3 cellular contexts compared by ENCODE assay signal in the genomic region with DNA sequence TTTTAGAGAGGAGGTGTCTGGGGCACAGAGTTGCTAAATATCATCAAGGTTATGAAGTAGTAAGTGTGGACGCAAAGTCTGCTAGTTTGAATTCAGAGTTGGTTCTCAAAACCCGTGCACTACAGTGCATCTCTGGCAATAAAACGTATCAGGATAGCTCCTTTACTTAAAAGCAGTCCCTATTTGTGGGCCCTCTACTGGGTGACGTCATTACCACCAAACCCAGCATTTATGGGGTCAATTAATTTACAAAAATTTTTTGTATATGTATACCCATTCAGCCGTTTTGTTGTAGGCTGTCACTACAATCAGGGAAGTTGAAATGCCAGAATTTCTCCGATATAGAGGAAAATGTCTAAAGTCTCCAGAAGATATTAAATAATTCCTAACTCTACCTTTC.
TF ChIP-seq lines count a peak whose summit lies in the region.

No MANE protein-coding gene starts in this region.

TF ChIP-seq in HepG2, 621 proteins besides CTCF, POLR2A, EP300 and RAD21:
- no peak for TF ChIP-seq KDM5B (CRISPR knock-in tag; IDR thresholded peaks at IDR 0.05; ENCODE audit: borderline replicate concordance)
- TF ChIP-seq PAX8 (CRISPR knock-in tag; IDR thresholded peaks at IDR 0.05; ENCODE audit: borderline replicate concordance) = no peak
- no peak for TF ChIP-seq NR1H2 (CRISPR knock-in tag; IDR thresholded peaks at IDR 0.05; ENCODE audit: borderline replicate concordance, low read depth)
- TF ChIP-seq, protein P1, sequence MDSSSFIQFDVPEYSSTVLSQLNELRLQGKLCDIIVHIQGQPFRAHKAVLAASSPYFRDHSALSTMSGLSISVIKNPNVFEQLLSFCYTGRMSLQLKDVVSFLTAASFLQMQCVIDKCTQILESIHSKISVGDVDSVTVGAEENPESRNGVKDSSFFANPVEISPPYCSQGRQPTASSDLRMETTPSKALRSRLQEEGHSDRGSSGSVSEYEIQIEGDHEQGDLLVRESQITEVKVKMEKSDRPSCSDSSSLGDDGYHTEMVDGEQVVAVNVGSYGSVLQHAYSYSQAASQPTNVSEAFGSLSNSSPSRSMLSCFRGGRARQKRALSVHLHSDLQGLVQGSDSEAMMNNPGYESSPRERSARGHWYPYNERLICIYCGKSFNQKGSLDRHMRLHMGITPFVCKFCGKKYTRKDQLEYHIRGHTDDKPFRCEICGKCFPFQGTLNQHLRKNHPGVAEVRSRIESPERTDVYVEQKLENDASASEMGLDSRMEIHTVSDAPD (CRISPR knock-in tag; IDR thresholded peaks at IDR 0.05) = no peak
- TF ChIP-seq, protein P2, sequence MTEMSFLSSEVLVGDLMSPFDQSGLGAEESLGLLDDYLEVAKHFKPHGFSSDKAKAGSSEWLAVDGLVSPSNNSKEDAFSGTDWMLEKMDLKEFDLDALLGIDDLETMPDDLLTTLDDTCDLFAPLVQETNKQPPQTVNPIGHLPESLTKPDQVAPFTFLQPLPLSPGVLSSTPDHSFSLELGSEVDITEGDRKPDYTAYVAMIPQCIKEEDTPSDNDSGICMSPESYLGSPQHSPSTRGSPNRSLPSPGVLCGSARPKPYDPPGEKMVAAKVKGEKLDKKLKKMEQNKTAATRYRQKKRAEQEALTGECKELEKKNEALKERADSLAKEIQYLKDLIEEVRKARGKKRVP (CRISPR knock-in tag; IDR thresholded peaks at IDR 0.05) = no peak
- TF ChIP-seq, protein P3, sequence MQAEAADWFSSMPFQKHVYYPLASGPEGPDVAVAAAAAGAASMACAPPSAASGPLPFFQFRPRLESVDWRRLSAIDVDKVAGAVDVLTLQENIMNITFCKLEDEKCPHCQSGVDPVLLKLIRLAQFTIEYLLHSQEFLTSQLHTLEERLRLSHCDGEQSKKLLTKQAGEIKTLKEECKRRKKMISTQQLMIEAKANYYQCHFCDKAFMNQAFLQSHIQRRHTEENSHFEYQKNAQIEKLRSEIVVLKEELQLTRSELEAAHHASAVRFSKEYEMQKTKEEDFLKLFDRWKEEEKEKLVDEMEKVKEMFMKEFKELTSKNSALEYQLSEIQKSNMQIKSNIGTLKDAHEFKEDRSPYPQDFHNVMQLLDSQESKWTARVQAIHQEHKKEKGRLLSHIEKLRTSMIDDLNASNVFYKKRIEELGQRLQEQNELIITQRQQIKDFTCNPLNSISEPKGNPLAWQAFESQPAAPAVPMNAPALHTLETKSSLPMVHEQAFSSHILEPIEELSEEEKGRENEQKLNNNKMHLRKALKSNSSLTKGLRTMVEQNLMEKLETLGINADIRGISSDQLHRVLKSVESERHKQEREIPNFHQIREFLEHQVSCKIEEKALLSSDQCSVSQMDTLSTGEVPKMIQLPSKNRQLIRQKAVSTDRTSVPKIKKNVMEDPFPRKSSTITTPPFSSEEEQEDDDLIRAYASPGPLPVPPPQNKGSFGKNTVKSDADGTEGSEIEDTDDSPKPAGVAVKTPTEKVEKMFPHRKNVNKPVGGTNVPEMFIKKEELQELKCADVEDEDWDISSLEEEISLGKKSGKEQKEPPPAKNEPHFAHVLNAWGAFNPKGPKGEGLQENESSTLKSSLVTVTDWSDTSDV (CRISPR knock-in tag; IDR thresholded peaks at IDR 0.05) = no peak
- TF ChIP-seq NFE2L1 (CRISPR knock-in tag; IDR thresholded peaks at IDR 0.05; ENCODE audit: borderline replicate concordance) = no peak
- no peak for TF ChIP-seq RARA (CRISPR knock-in tag; IDR thresholded peaks at IDR 0.05)
- TF ChIP-seq ATF7 (IDR thresholded peaks at IDR 0.05) = peak; percentile 96
- TF ChIP-seq ATF7 (CRISPR knock-in tag; IDR thresholded peaks at IDR 0.05) = no peak
- peak; percentile 88 for TF ChIP-seq CREB1 (IDR thresholded peaks at IDR 0.05)
- no peak for TF ChIP-seq CREB1 (CRISPR knock-in tag; IDR thresholded peaks at IDR 0.05)
- no peak for TF ChIP-seq SALL2 (CRISPR knock-in tag; IDR thresholded peaks at IDR 0.05)
- TF ChIP-seq ZNF350 (CRISPR knock-in tag; IDR thresholded peaks at IDR 0.05; ENCODE audit: borderline replicate concordance, low read depth) = no peak
- TF ChIP-seq ELF4 (CRISPR knock-in tag; IDR thresholded peaks at IDR 0.05; ENCODE audit: borderline replicate concordance) = no peak
- TF ChIP-seq SKI (IDR thresholded peaks at IDR 0.05; ENCODE audit: partially characterized antibody) = no peak
- no peak for TF ChIP-seq ATM (IDR thresholded peaks at IDR 0.05; ENCODE audit: borderline replicate concordance)
- TF ChIP-seq, protein P4, sequence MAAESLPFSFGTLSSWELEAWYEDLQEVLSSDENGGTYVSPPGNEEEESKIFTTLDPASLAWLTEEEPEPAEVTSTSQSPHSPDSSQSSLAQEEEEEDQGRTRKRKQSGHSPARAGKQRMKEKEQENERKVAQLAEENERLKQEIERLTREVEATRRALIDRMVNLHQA (CRISPR knock-in tag; IDR thresholded peaks at IDR 0.05) = no peak

TF ChIP-seq in IMR-90, 13 proteins besides CTCF, POLR2A, EP300 and RAD21:
- no peak for TF ChIP-seq CHD1 (IDR thresholded peaks at IDR 0.05; ENCODE audit: low read depth, low read length)
- TF ChIP-seq MAFK (IDR thresholded peaks at IDR 0.05; ENCODE audit: low read depth, low read length) = no peak
- TF ChIP-seq, protein P5, sequence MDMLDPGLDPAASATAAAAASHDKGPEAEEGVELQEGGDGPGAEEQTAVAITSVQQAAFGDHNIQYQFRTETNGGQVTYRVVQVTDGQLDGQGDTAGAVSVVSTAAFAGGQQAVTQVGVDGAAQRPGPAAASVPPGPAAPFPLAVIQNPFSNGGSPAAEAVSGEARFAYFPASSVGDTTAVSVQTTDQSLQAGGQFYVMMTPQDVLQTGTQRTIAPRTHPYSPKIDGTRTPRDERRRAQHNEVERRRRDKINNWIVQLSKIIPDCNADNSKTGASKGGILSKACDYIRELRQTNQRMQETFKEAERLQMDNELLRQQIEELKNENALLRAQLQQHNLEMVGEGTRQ (IDR thresholded peaks at IDR 0.05; ENCODE audit: low read depth, low read length) = no peak
- no peak for TF ChIP-seq RCOR1 (IDR thresholded peaks at IDR 0.05; ENCODE audit: insufficient replicate concordance, low read length)
- no peak for TF ChIP-seq MXI1 (IDR thresholded peaks at IDR 0.05; ENCODE audit: borderline replicate concordance, low read depth, low read length)
- no peak for TF ChIP-seq FOS (IDR thresholded peaks at IDR 0.05; ENCODE audit: low read depth, low read length)
- TF ChIP-seq MAZ (IDR thresholded peaks at IDR 0.05; ENCODE audit: borderline replicate concordance, low read depth, low read length) = no peak
- TF ChIP-seq SMC3 (IDR thresholded peaks at IDR 0.05; ENCODE audit: low read depth, low read length) = no peak
- TF ChIP-seq CEBPB (IDR thresholded peaks at IDR 0.05; ENCODE audit: low read depth, low read length) = no peak
- no peak for TF ChIP-seq RFX5 (IDR thresholded peaks at IDR 0.05; ENCODE audit: low read depth, low read length)
- TF ChIP-seq BHLHE40 (IDR thresholded peaks at IDR 0.05; ENCODE audit: low read depth, low read length) = no peak
- no peak for TF ChIP-seq NFE2L2 (IDR thresholded peaks at IDR 0.05; ENCODE audit: low read depth, low read length)
- TF ChIP-seq, protein P6, sequence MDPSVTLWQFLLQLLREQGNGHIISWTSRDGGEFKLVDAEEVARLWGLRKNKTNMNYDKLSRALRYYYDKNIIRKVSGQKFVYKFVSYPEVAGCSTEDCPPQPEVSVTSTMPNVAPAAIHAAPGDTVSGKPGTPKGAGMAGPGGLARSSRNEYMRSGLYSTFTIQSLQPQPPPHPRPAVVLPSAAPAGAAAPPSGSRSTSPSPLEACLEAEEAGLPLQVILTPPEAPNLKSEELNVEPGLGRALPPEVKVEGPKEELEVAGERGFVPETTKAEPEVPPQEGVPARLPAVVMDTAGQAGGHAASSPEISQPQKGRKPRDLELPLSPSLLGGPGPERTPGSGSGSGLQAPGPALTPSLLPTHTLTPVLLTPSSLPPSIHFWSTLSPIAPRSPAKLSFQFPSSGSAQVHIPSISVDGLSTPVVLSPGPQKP (IDR thresholded peaks at IDR 0.05; ENCODE audit: borderline replicate concordance, low read depth, low read length) = no peak

TF ChIP-seq in K562, 482 proteins besides CTCF, POLR2A, EP300 and RAD21:
- TF ChIP-seq NR4A1 (CRISPR knock-in tag; IDR thresholded peaks at IDR 0.05) = no peak
- TF ChIP-seq NR4A1 (tag; IDR thresholded peaks at IDR 0.05) = no peak
- TF ChIP-seq MTA3 (IDR thresholded peaks at IDR 0.05; ENCODE audit: borderline replicate concordance) = no peak
- no peak for TF ChIP-seq CEBPG (CRISPR knock-in tag; IDR thresholded peaks at IDR 0.05)
- TF ChIP-seq CEBPG (tag; conservative IDR thresholded peaks at IDR 0.05 in 1 of 2, IDR thresholded peaks at IDR 0.05 in 1 of 2) = no peak
- TF ChIP-seq, protein P7, sequence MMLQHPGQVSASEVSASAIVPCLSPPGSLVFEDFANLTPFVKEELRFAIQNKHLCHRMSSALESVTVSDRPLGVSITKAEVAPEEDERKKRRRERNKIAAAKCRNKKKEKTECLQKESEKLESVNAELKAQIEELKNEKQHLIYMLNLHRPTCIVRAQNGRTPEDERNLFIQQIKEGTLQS (IDR thresholded peaks at IDR 0.05) = peak; percentile 45; the same call in 1 of the 2 replicates
- TF ChIP-seq, protein P7 (CRISPR knock-in tag; conservative IDR thresholded peaks at IDR 0.05) = no peak
- no peak for TF ChIP-seq XRCC4 (IDR thresholded peaks at IDR 0.05; ENCODE audit: extremely low read depth, insufficient read depth, insufficient read length)
- no peak for TF ChIP-seq SREBF1 (IDR thresholded peaks at IDR 0.05; ENCODE audit: borderline replicate concordance, low read depth, low read length)
- TF ChIP-seq, protein P8, sequence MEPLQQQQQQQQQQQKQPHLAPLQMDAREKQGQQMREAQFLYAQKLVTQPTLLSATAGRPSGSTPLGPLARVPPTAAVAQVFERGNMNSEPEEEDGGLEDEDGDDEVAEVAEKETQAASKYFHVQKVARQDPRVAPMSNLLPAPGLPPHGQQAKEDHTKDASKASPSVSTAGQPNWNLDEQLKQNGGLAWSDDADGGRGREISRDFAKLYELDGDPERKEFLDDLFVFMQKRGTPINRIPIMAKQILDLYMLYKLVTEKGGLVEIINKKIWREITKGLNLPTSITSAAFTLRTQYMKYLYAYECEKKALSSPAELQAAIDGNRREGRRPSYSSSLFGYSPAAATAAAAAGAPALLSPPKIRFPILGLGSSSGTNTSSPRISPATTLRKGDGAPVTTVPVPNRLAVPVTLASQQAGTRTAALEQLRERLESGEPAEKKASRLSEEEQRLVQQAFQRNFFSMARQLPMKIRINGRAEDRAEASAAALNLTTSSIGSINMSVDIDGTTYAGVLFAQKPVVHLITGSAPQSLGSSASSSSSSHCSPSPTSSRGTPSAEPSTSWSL (CRISPR knock-in tag; IDR thresholded peaks at IDR 0.05; ENCODE audit: borderline replicate concordance) = no peak
- TF ChIP-seq IFI16 (CRISPR knock-in tag; IDR thresholded peaks at IDR 0.05) = no peak
- no peak for TF ChIP-seq TEAD4 (IDR thresholded peaks at IDR 0.05; ENCODE audit: low read length)
- no peak for TF ChIP-seq TEAD4 (CRISPR knock-in tag; IDR thresholded peaks at IDR 0.05; ENCODE audit: borderline replicate concordance)
